Comparison of ENCODE assay signal across 8 cellular contexts in the genomic region with DNA sequence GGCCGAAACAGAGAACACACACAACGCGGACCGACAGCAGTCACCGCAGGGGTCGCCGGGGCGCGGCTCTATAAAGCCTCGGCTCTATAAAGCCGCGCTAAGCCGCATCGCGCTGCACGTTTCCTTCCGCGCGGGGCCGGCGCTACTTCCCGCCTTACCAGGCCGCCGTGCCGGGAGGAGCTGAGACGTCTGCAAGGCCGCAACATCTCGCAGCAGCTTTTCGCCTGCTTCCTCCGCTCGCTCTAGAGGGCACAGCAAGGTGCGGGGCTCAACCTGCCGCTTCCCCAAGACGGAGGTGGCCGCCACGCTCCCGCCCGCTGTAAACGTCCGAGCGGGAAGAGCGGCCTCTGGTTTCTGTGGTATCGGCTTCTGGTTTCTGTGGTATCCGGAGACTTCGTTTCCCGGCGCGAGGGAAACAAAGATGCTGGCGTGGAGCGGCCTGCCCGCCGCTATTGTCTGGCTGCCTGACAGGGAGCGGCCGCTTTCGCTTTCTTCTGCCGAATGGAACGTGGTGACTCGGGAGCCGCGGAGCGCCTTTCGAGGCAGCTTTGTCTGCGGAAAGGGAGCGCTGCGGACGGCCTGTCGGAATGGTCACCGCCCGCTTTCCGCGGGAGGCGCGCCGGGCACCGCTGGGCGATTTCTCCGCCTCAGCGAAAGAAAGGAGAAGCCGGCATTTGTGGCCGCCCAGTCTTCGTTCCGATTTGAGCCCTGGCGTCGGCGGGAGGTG.
DNase-seq lines count a peak whose midpoint lies in the region; ATAC-seq and TF ChIP-seq lines count a peak whose summit lies in the region.

No MANE protein-coding gene starts in this region.

- peak; percentile 87 for ATAC-seq in HG02759 (IDR thresholded peaks at IDR 0.05; ENCODE audit: unreplicated experiment)

- DNase-seq in NCI-H82 (lab: John Stamatoyannopoulos, UW), result peak; percentile 49
- no peak for DNase-seq in NCI-H82 treated with DMSO at 0.1 percent for 48 hours (lab: John Stamatoyannopoulos, UW; ENCODE audit: unreplicated experiment)
- peak; percentile 98 for DNase-seq in NCI-H146 (lab: John Stamatoyannopoulos, UW)
- peak; percentile 67 to 75 for DNase-seq in activated CD4-positive, alpha-beta T cell treated with anti-CD3 and anti-CD28 coated beads for 24 hours (ENCODE audit: low read depth in 2 of 2)
- peak; percentile 92 for DNase-seq in chondrocyte (ENCODE audit: low spot score)
- DNase-seq in kidney glomerular epithelial cell (lab: John Stamatoyannopoulos, UW), result peak; percentile 54
- DNase-seq in stimulated activated CD4-positive, alpha-beta T cell treated with anti-CD3 and anti-CD28 coated beads, Interleukin-15, amount 100 ng/mL, for 24 hours, result peak; percentile 86

- no peaks in the 10 kb centered on the region for H3K9me3 Mint-ChIP-seq in chondrocyte (ENCODE audit: low read depth)

- no peaks in the 10 kb centered on the region for H3K36me3 Mint-ChIP-seq in chondrocyte (ENCODE audit: low read depth)

- no peak for TF ChIP-seq CTCF in chondrocyte (IDR thresholded peaks at IDR 0.05)

- H3K4me1 Mint-ChIP-seq in chondrocyte (ENCODE audit: low read depth), result peaks cover 47% of the 10 kb centered on the region

- H3K4me3 Mint-ChIP-seq in chondrocyte (ENCODE audit: unreplicated experiment), result peak overlapping the region; percentile 88

- peak overlapping the region; percentile 96 for H3K27ac Mint-ChIP-seq in chondrocyte (ENCODE audit: unreplicated experiment)

- H3K27me3 Mint-ChIP-seq in chondrocyte (ENCODE audit: low read depth), result no peaks in the 10 kb centered on the region
